ENCODE assay signal across 8 cellular contexts in genomic region chr1:64246294-64246917, GRCh38. TPM values are rescaled to one million over a fixed set of nuclear protein-coding genes. Genes with fewer than 3 reads are reported as not detected.
DNase-seq lines count a peak whose midpoint lies in the region; ATAC-seq, FAIRE-seq and TF ChIP-seq lines count a peak whose summit lies in the region.
"Had no signal": no experiment of that assay in that cellular context is flagged by ENCODE, and none has a peak within 500 bp of the region (broad histone marks: within the 10 kb centered on the region; RNA-seq: fewer than 3 reads in every experiment).

No MANE protein-coding gene starts in this region.

- TF ChIP-seq CTCF in GM12875 (IDR thresholded peaks at IDR 0.05; ENCODE audit: borderline replicate concordance, insufficient read depth, low read depth, low read length) (peak; percentile 17; the same call in 1 of the 2 replicates), astrocyte of the cerebellum (IDR thresholded peaks at IDR 0.05; ENCODE audit: low read depth, low read length, missing control alignments) (peak; percentile 21), kidney (IDR thresholded peaks at IDR 0.05; ENCODE audit: borderline replicate concordance, extremely low read depth, insufficient read depth) (peak; percentile 71), omental fat pad (IDR thresholded peaks at IDR 0.05) (no peak)

- H3K27ac ChIP-seq in kidney (ENCODE audit: low read depth in 2 of 2, low read length in 2 of 2): no peak overlapping the region
- H3K27ac ChIP-seq: skin epidermis had no signal

- H3K9ac ChIP-seq in kidney (ENCODE audit: low read length in 2 of 2): no peak overlapping the region

- DNase-seq in NCI-H2029 treated with DMSO at 0.1 percent for 48 hours (lab: John Stamatoyannopoulos, UW): peak; percentile 88
- no peak for DNase-seq in astrocyte of the cerebellum (ENCODE audit: low read depth)
- DNase-seq in kidney: no peak
- DNase-seq in A172 (ENCODE audit: low spot score): no peak
- no peak for DNase-seq in omental fat pad (ENCODE audit: low spot score)
- no peak for DNase-seq in activated T-cell treated with anti-CD3 and anti-CD28 coated beads, Interleukin-2, amount 50 U/mL, for 48 hours

- intact Hi-C loops in kidney (cut with DNase I): loop anchor here (10.0 kb wide), 1 partner anchor 572 kb away; no protein-coding TSS in a partner anchor

- in situ Hi-C loops in astrocyte of the cerebellum (cut with HindIII; ENCODE audit: low sequenced_read_pairs): loop anchor here (5.0 to 25.0 kb wide), 4 partner anchors 104 to 634 kb away; no protein-coding TSS in a partner anchor

- no peaks in the 10 kb centered on the region for H3K4me1 ChIP-seq in kidney (ENCODE audit: control insufficient read depth in 1 of 2, insufficient read depth in 1 of 2, low read depth in 1 of 2, low read length in 2 of 2)

- no peaks in the 10 kb centered on the region for H3K36me3 ChIP-seq in kidney (ENCODE audit: control insufficient read depth in 1 of 2, insufficient read depth in 2 of 2, low read length in 2 of 2)

- no peaks in the 10 kb centered on the region for H3K9me3 ChIP-seq in kidney (ENCODE audit: control insufficient read depth in 1 of 2, low read length in 2 of 2)

- FAIRE-seq in kidney (lab: Jason Lieb, UNC): peak; percentile 98

- no peak overlapping the region for H3K4me3 ChIP-seq in GM12875 (ENCODE audit: low read depth, low read length)
- H3K4me3 ChIP-seq in astrocyte of the cerebellum (ENCODE audit: low read depth, low read length): no peak overlapping the region
- no peak overlapping the region for H3K4me3 ChIP-seq in kidney (ENCODE audit: low read length in 2 of 2)
- H3K4me3 ChIP-seq: skin epidermis had no signal

- no peak for ATAC-seq in omental fat pad (ENCODE audit: low FRiP score)

RNA-seq across cellular contexts. Expression of gene UBE2U, which starts 43.0 kb away (rescaled TPM):
- total RNA-seq in kidney: not detected
- not detected for polyA plus RNA-seq in kidney (ENCODE audit: insufficient read depth, low read depth, low replicate concordance)
- total RNA-seq in A172 (2014; rRNA removed; shearing (Covaris generic)): not detected in 2 replicates
- not detected for total RNA-seq in omental fat pad

Comparison
In these comparisons a context has a peak if more than half of its experiments do, and no peak if none do; other contexts are left out.
1. CTCF ChIP-seq: peak in GM12875 (single experiment), astrocyte of the cerebellum (single experiment) and kidney (single experiment); none in omental fat pad (0 of 3).